Comparison of ENCODE assay signal across 35 cellular contexts in genomic region chr5:149093625-149094024, GRCh38.
"Had no signal": no experiment of that assay in that cellular context is flagged by ENCODE, and none has a peak within 500 bp of the region (broad histone marks: within the 10 kb centered on the region; RNA-seq: fewer than 3 reads in every experiment).

No MANE protein-coding gene starts in this region.

- H3K27ac ChIP-seq: KMS-11 had no signal

- H3K4me2 ChIP-seq: KMS-11 had no signal

- H3K36me3 ChIP-seq: MG63 had no signal

- H3K27me3 ChIP-seq: MG63 had no signal

- H3K9ac ChIP-seq: KMS-11 had no signal

- H3K4me3 ChIP-seq: MG63 had no signal

- DNase-seq: Karpas-422, Kasumi-1, KBM-7, KG1, MG63, MM.1S, MV-4-11, NCI-H1048, NCI-H1092, NCI-H1092 treated with DMSO at 0.1 percent for 48 hours, NCI-H1105, NCI-H1105 treated with DMSO at 0.1 percent for 48 hours, NCI-H1417, NCI-H1417 treated with DMSO at 0.1 percent for 48 hours, NCI-H1436, NCI-H1436 treated with DMSO at 0.1 percent for 48 hours, NCI-H146, NCI-H1694, NCI-H1694 treated with DMSO at 0.1 percent for 48 hours, NCI-H187, NCI-H187 treated with DMSO at 0.1 percent for 48 hours, NCI-H1930, NCI-H2029, NCI-H2029 treated with DMSO at 0.1 percent for 48 hours, NCI-H2081, NCI-H2081 treated with DMSO at 0.1 percent for 48 hours, NCI-H2107, NCI-H2171, NCI-H2171 treated with DMSO at 0.1 percent for 48 hours, NCI-H2227 treated with DMSO at 0.1 percent for 48 hours, NCI-H226, NCI-H345, NCI-H446, NCI-H446 treated with DMSO at 0.1 percent for 48 hours had no signal
